10 cellular contexts compared by ENCODE assay signal in genomic region chr6:139743629-139744028, GRCh38.
DNase-seq lines count a peak whose midpoint lies in the region; ATAC-seq and TF ChIP-seq lines count a peak whose summit lies in the region.
"Had no signal": no experiment of that assay in that cellular context is flagged by ENCODE, and none has a peak within 500 bp of the region (broad histone marks: within the 10 kb centered on the region; RNA-seq: fewer than 3 reads in every experiment).

No MANE protein-coding gene starts in this region.

- H3K4me1 ChIP-seq in SJSA1 (replicated peaks) (peaks cover 22% of the 10 kb centered on the region), fibroblast of lung (ENCODE audit: control insufficient read depth, extremely low read depth, insufficient read depth, low read length) (peaks cover 7% of the 10 kb centered on the region), parathyroid adenoma (peaks cover 32% of the 10 kb centered on the region)

- no peak for ATAC-seq in natural killer cell treated with Interleukin-12 subunit alpha and Interleukin-12 subunit beta and Interleukin-15 and Interleukin-18, amount 100 ng/mL, for 72 hours

- peak overlapping the region; percentile 36; the same call in 1 of the 2 replicates for H3K27ac ChIP-seq in SJSA1
- no peak overlapping the region for H3K27ac ChIP-seq in fibroblast of lung (ENCODE audit: insufficient read depth, low read length)
- H3K27ac ChIP-seq in parathyroid adenoma: peak overlapping the region; percentile 29

- DNase-seq in EL (peak; percentile 93), SJSA1 (ENCODE audit: low read depth in 1 of 2, low spot score in 2 of 2) (peak in 1 of 2 experiments; percentile 66), fibroblast of lung (ENCODE audit: low read depth in 2 of 2) (peak; percentile 81 to 96), mucosa of gallbladder (ENCODE audit: low spot score) (no peak), SKM-1 treated with dmso at 0.1 percent for 144 hours (lab: John Stamatoyannopoulos, UW; ENCODE audit: unreplicated experiment) (no peak), NCI-H1436 (lab: John Stamatoyannopoulos, UW) (no peak)
- DNase-seq in natural killer cell treated with Interleukin-12 subunit alpha and Interleukin-12 subunit beta and Interleukin-15 and Interleukin-18, amount 100 ng/mL, for 72 hours (ENCODE audit: low spot score): no peak
- DNase-seq: immature natural killer cell, NCI-H1092 had no signal

- no peaks in the 10 kb centered on the region for H3K9me3 Mint-ChIP-seq in natural killer cell treated with Interleukin-12 subunit alpha and Interleukin-12 subunit beta and Interleukin-15 and Interleukin-18, amount 100 ng/mL, for 72 hours
- H3K9me3 Mint-ChIP-seq: immature natural killer cell had no signal

- H3K4me1 Mint-ChIP-seq in natural killer cell treated with Interleukin-12 subunit alpha and Interleukin-12 subunit beta and Interleukin-15 and Interleukin-18, amount 100 ng/mL, for 72 hours (ENCODE audit: low read depth in 2 of 2): no peaks in the 10 kb centered on the region
- H3K4me1 Mint-ChIP-seq: immature natural killer cell had no signal

- H3K36me3 ChIP-seq in SJSA1 (no peaks in the 10 kb centered on the region), fibroblast of lung (ENCODE audit: control insufficient read depth, insufficient read depth, low read length) (no peaks in the 10 kb centered on the region), parathyroid adenoma (ENCODE audit: control insufficient read depth, insufficient read depth, low read length) (no peaks in the 10 kb centered on the region)

- H3K9ac ChIP-seq in fibroblast of lung (ENCODE audit: insufficient read depth, low read length) (no peak overlapping the region), parathyroid adenoma (no peak overlapping the region)

- no peaks in the 10 kb centered on the region for H3K27me3 ChIP-seq in SJSA1 (replicated peaks)
- H3K27me3 ChIP-seq in fibroblast of lung (ENCODE audit: control insufficient read depth, insufficient read depth, low read length): no peaks in the 10 kb centered on the region
- no peaks in the 10 kb centered on the region for H3K27me3 ChIP-seq in parathyroid adenoma (ENCODE audit: control insufficient read depth, insufficient read depth, low read length)

- no peak overlapping the region for H3K4me3 Mint-ChIP-seq in natural killer cell treated with Interleukin-12 subunit alpha and Interleukin-12 subunit beta and Interleukin-15 and Interleukin-18, amount 100 ng/mL, for 72 hours
- H3K4me3 Mint-ChIP-seq: immature natural killer cell had no signal

- peaks cover 5 to 10% of the 10 kb centered on the region in 2 donors for H3K27me3 Mint-ChIP-seq in natural killer cell treated with Interleukin-12 subunit alpha and Interleukin-12 subunit beta and Interleukin-15 and Interleukin-18, amount 100 ng/mL, for 72 hours

- H3K36me3 Mint-ChIP-seq in natural killer cell treated with Interleukin-12 subunit alpha and Interleukin-12 subunit beta and Interleukin-15 and Interleukin-18, amount 100 ng/mL, for 72 hours: no peaks in the 10 kb centered on the region
- H3K36me3 Mint-ChIP-seq: immature natural killer cell had no signal

- H3K79me2 ChIP-seq in fibroblast of lung (ENCODE audit: control insufficient read depth, insufficient read depth, low read length): no peaks in the 10 kb centered on the region
- no peaks in the 10 kb centered on the region for H3K79me2 ChIP-seq in parathyroid adenoma

- no peaks in the 10 kb centered on the region for H4K20me1 ChIP-seq in fibroblast of lung (ENCODE audit: control insufficient read depth, extremely low read depth, insufficient read depth, low read length)

- H3K27ac Mint-ChIP-seq in natural killer cell treated with Interleukin-12 subunit alpha and Interleukin-12 subunit beta and Interleukin-15 and Interleukin-18, amount 100 ng/mL, for 72 hours: no peak overlapping the region
- H3K27ac Mint-ChIP-seq: immature natural killer cell had no signal

- TF ChIP-seq CTCF in fibroblast of lung (conservative IDR thresholded peaks at IDR 0.05 in 1 of 2, IDR thresholded peaks at IDR 0.05 in 1 of 2; ENCODE audit: low read depth in 1 of 2, low read length in 2 of 2): no peak
- TF ChIP-seq CTCF in parathyroid adenoma (IDR thresholded peaks at IDR 0.05): no peak

- H3K4me3 ChIP-seq in SJSA1: no peak overlapping the region
- no peak overlapping the region for H3K4me3 ChIP-seq in fibroblast of lung (replicated peaks in 1 of 4; ENCODE audit: control extremely low read depth in 1 of 4, insufficient read depth in 1 of 4, low read depth in 3 of 4, low read length in 4 of 4)
- H3K4me3 ChIP-seq in parathyroid adenoma (ENCODE audit: low read depth, low read length): peak overlapping the region; percentile 4

- H2AFZ ChIP-seq in fibroblast of lung (ENCODE audit: low read length): no peak overlapping the region
- peak overlapping the region; percentile 35 for H2AFZ ChIP-seq in parathyroid adenoma

- no peak overlapping the region for H3K4me2 ChIP-seq in fibroblast of lung (ENCODE audit: extremely low read depth, insufficient read depth, low read length)
- H3K4me2 ChIP-seq in parathyroid adenoma (ENCODE audit: low read length): peak overlapping the region; percentile 40

- no peaks in the 10 kb centered on the region for H3K9me3 ChIP-seq in SJSA1 (replicated peaks)
- no peaks in the 10 kb centered on the region for H3K9me3 ChIP-seq in fibroblast of lung (ENCODE audit: control insufficient read depth, insufficient read depth, low read depth, low read length)
- no peaks in the 10 kb centered on the region for H3K9me3 ChIP-seq in parathyroid adenoma (ENCODE audit: control insufficient read depth, low read length)

Comparison
In these comparisons a context has a peak if more than half of its experiments do, and no peak if none do; other contexts are left out.
1. DNase-seq: peak in EL (single experiment) and fibroblast of lung (2 of 2); none in natural killer cell treated with Interleukin-12 subunit alpha and Interleukin-12 subunit beta and Interleukin-15 and Interleukin-18, amount 100 ng/mL, for 72 hours (single experiment), mucosa of gallbladder (single experiment), SKM-1 treated with dmso at 0.1 percent for 144 hours (single experiment) and NCI-H1436 (single experiment).